Comparison of ENCODE assay signal across 23 cellular contexts in the genomic region with DNA sequence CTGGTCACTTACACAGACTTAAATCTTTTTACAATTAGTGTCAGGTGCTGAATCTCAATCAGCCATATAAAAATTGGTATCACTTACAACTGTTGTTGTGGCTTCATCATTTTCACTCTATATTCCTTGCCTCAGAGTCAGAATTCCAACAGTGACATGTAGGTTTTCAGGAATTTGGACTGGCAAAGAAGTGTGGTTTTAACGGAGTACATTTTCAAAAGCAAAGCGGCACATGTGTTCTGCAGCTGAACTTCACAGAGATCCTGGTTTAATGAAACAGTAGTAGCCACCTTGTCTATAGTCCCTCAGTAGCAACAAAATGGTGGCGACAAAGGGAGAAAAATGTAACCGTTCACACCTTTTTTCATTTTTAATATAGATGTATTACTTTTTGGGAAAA.
"Had no signal": no experiment of that assay in that cellular context is flagged by ENCODE, and none has a peak within 500 bp of the region (broad histone marks: within the 10 kb centered on the region; RNA-seq: fewer than 3 reads in every experiment).

No MANE protein-coding gene starts in this region.

- H3K27me3 ChIP-seq: cardiac muscle cell, dorsolateral prefrontal cortex, suprapubic skin had no signal

- H3K9me3 Mint-ChIP-seq: natural killer cell treated with Interleukin-12 subunit alpha and Interleukin-12 subunit beta and Interleukin-15 and Interleukin-18, amount 100 ng/mL, for 72 hours; WTC11 had no signal

- H3K36me3 Mint-ChIP-seq: activated naive CD8-positive, alpha-beta T cell; natural killer cell treated with Interleukin-12 subunit alpha and Interleukin-12 subunit beta and Interleukin-15 and Interleukin-18, amount 100 ng/mL, for 72 hours; WTC11 had no signal

- H3K27me3 Mint-ChIP-seq: activated naive CD8-positive, alpha-beta T cell; natural killer cell treated with Interleukin-12 subunit alpha and Interleukin-12 subunit beta and Interleukin-15 and Interleukin-18, amount 100 ng/mL, for 72 hours had no signal

- ATAC-seq: activated CD8-positive, alpha-beta T cell treated with anti-CD3 and anti-CD28 coated beads, Interleukin-2, amount 10 ng/mL, durations not matched to agents 7 days and 5 days; natural killer cell treated with Interleukin-12 subunit alpha and Interleukin-12 subunit beta and Interleukin-15 and Interleukin-18, amount 100 ng/mL, for 72 hours; WTC11 had no signal

- H3K9me3 ChIP-seq: suprapubic skin had no signal

- H3K36me3 ChIP-seq: cardiac muscle cell, suprapubic skin had no signal

- DNase-seq: activated CD4-positive, alpha-beta T cell treated with anti-CD3 and anti-CD28 coated beads for 48 hours; activated CD8-positive, alpha-beta memory T cell treated with anti-CD3 and anti-CD28 coated beads, Interleukin-2, amount 50 U/mL, for 4 hours; activated CD8-positive, alpha-beta T cell treated with anti-CD3 and anti-CD28 coated beads, Interleukin-2, amount 10 ng/mL, durations not matched to agents 7 days and 5 days; activated effector memory CD4-positive, alpha-beta T cell treated with anti-CD3 and anti-CD28 coated beads, Interleukin-2, amount 50 U/mL, for 16 hours; activated T-cell treated with anti-CD3 and anti-CD28 coated beads, Interleukin-2, amount 50 U/mL, for 48 hours; aorta; dorsolateral prefrontal cortex; erythroblast; glutamatergic neuron; kidney glomerular epithelial cell; mesenchymal stem cell; nucleus accumbens; small intestine; stimulated activated CD4-positive, alpha-beta T cell treated with anti-CD3 and anti-CD28 coated beads, Interleukin-4, amount 100 ng/mL, for 4 hours; stimulated activated CD8-positive, alpha-beta memory T cell treated with anti-CD3 and anti-CD28 coated beads, Interleukin-4, amount 100 ng/mL, for 48 hours; stimulated activated naive CD4-positive, alpha-beta T cell treated with Interleukin-2 at 50 U/mL for 16 hours; T-helper 2 cell; trophoblast cell had no signal

- H3K4me3 ChIP-seq: cardiac muscle cell, dorsolateral prefrontal cortex, suprapubic skin had no signal

- H3K4me1 ChIP-seq: suprapubic skin had no signal

- H3K27ac Mint-ChIP-seq: activated CD8-positive, alpha-beta T cell treated with anti-CD3 and anti-CD28 coated beads, Interleukin-2, amount 10 ng/mL, durations not matched to agents 7 days and 5 days; activated naive CD8-positive, alpha-beta T cell; natural killer cell treated with Interleukin-12 subunit alpha and Interleukin-12 subunit beta and Interleukin-15 and Interleukin-18, amount 100 ng/mL, for 72 hours had no signal

- H3K4me3 Mint-ChIP-seq: activated CD8-positive, alpha-beta T cell treated with anti-CD3 and anti-CD28 coated beads, Interleukin-2, amount 10 ng/mL, durations not matched to agents 7 days and 5 days; activated naive CD8-positive, alpha-beta T cell; natural killer cell treated with Interleukin-12 subunit alpha and Interleukin-12 subunit beta and Interleukin-15 and Interleukin-18, amount 100 ng/mL, for 72 hours; WTC11 had no signal
